ENCODE assay signal across 19 cellular contexts in genomic region chrX:68755726-68756125, GRCh38.
DNase-seq lines count a peak whose midpoint lies in the region; ATAC-seq, FAIRE-seq and TF ChIP-seq lines count a peak whose summit lies in the region.
"Had no signal": no experiment of that assay in that cellular context is flagged by ENCODE, and none has a peak within 500 bp of the region (broad histone marks: within the 10 kb centered on the region; RNA-seq: fewer than 3 reads in every experiment).

No MANE protein-coding gene starts in this region.

- ATAC-seq in gastroesophageal sphincter (no peak), pancreas (peak; percentile 43 to 83 (median 54))

- no peaks in the 10 kb centered on the region for H3K36me3 ChIP-seq in gastroesophageal sphincter
- H3K36me3 ChIP-seq in pancreas = no peaks in the 10 kb centered on the region
- H3K36me3 ChIP-seq: HAP-1 had no signal

- WGBS in gastroesophageal sphincter (ENCODE audit: low coverage in 1 of 2), 2 donors = 14% methylated on average over 1 of the region's 3 CpGs; no CpG with 5 or more reads in 1 of the 2 donors
- WGBS in pancreas, 2 donors = 41 to 50% methylated on average over 3 of the region's 3 CpGs

- DNase-seq in coronary artery (ENCODE audit: low spot score) (peak; percentile 31), pancreas (no peak), NCI-H187 treated with DMSO at 0.1 percent for 48 hours (lab: John Stamatoyannopoulos, UW) (no peak), cerebellar nuclear complex (lab: John Stamatoyannopoulos, UW) (no peak)
- DNase-seq in activated T-cell treated with anti-CD3 and anti-CD28 coated beads, Interleukin-2, amount 50 U/mL, for 48 hours = no peak
- DNase-seq: C1 segment of cervical spinal cord; Calu3; CD4-positive, alpha-beta memory T cell; COR-L47; DMS53; DMS79 treated with DMSO at 0.1 percent for 48 hours; GF-D8; GOT3; HFFc6 had no signal

- FAIRE-seq in pancreas (lab: Jason Lieb, UNC) = no peak
- FAIRE-seq: GM12891, GM18507, H54 had no signal

- intact Hi-C loops in pancreas (cut with DNase I) = no loop called here

- H3K4me1 ChIP-seq in gastroesophageal sphincter = peaks cover 0 to 39% (median 0%) of the 10 kb centered on the region in 3 donors
- no peaks in the 10 kb centered on the region for H3K4me1 ChIP-seq in pancreas
- H3K4me1 ChIP-seq: HAP-1 had no signal

- H3K27me3 ChIP-seq in gastroesophageal sphincter (no peaks in the 10 kb centered on the region), pancreas (peaks cover 0 to 5% (median 2%) of the 10 kb centered on the region in 4 donors)

- H3K27ac ChIP-seq in coronary artery = no peak overlapping the region
- H3K27ac ChIP-seq in gastroesophageal sphincter = peak overlapping the region; percentile 37 to 96 (median 54)
- H3K27ac ChIP-seq in pancreas = no peak overlapping the region

- TF ChIP-seq CTCF in coronary artery (IDR thresholded peaks at IDR 0.05) (no peak), gastroesophageal sphincter (IDR thresholded peaks at IDR 0.05) (no peak), pancreas (IDR thresholded peaks at IDR 0.05) (no peak)

- H3K4me3 ChIP-seq in coronary artery (no peak overlapping the region), gastroesophageal sphincter (no peak overlapping the region), pancreas (no peak overlapping the region)
- H3K4me3 ChIP-seq: HAP-1 had no signal

- TF ChIP-seq EP300 in gastroesophageal sphincter (IDR thresholded peaks at IDR 0.05) = no peak

- no peak for TF ChIP-seq POLR2A in gastroesophageal sphincter (IDR thresholded peaks at IDR 0.05)

- H3K9me3 ChIP-seq in gastroesophageal sphincter (no peaks in the 10 kb centered on the region), pancreas (no peaks in the 10 kb centered on the region)
- H3K9me3 ChIP-seq: HAP-1 had no signal

Comparison
In these comparisons a context has a peak if more than half of its experiments do, and no peak if none do; other contexts are left out.
1. H3K27ac ChIP-seq: peak in gastroesophageal sphincter (4 of 4); none in coronary artery (0 of 2) and pancreas (0 of 4).